ENCODE assay signal across 8 cellular contexts in genomic region chr1:233904979-233905415, GRCh38. TPM values are rescaled to one million over a fixed set of nuclear protein-coding genes. Genes with fewer than 3 reads are reported as not detected.
DNase-seq lines count a peak whose midpoint lies in the region; ATAC-seq, FAIRE-seq and TF ChIP-seq lines count a peak whose summit lies in the region.

No MANE protein-coding gene starts in this region.

- no peak for FAIRE-seq in D721Med (lab: Jason Lieb, UNC)

- no peak overlapping the region for H3K27ac Mint-ChIP-seq in nephron

- TF ChIP-seq CTCF in D721Med (IDR thresholded peaks at IDR 0.05; ENCODE audit: insufficient read depth, missing control alignments) (no peak), nephron (IDR thresholded peaks at IDR 0.05; ENCODE audit: unreplicated experiment in 3 of 3) (no peak)

- DNase-seq in D721Med (ENCODE audit: insufficient read length, low spot score) (peak; percentile 29), NCI-H524 treated with DMSO at 0.1 percent for 48 hours (lab: John Stamatoyannopoulos, UW) (peak; percentile 1), superior temporal gyrus (ENCODE audit: extremely low spot score) (no peak)

- H3K4me3 Mint-ChIP-seq in nephron: peak overlapping the region; percentile 70 to 77 (median 74)

- no peaks in the 10 kb centered on the region for H3K36me3 Mint-ChIP-seq in nephron (ENCODE audit: low read depth)

- ATAC-seq in esophagus mucosa: peak; percentile 25
- ATAC-seq in activated CD4-positive, CD25-positive, alpha-beta regulatory T cell treated with anti-CD3 and anti-CD28 coated beads, Interleukin-2, amount 50 U/mL, for 24 hours: no peak
- ATAC-seq in HG02885 (IDR thresholded peaks at IDR 0.05; ENCODE audit: poor library complexity, unreplicated experiment): no peak
- ATAC-seq in HG03159 (IDR thresholded peaks at IDR 0.05; ENCODE audit: unreplicated experiment): no peak

- H3K4me1 Mint-ChIP-seq in nephron: peaks cover 10% of the 10 kb centered on the region

- H3K27me3 Mint-ChIP-seq in nephron (ENCODE audit: low read depth): peaks cover 90% of the 10 kb centered on the region

- H3K9me3 Mint-ChIP-seq in nephron: peaks cover 3% of the 10 kb centered on the region

RNA-seq across cellular contexts. Expression of gene SLC35F3, which starts 0.5 kb away (rescaled TPM):
- 0.68 TPM for total RNA-seq in esophagus mucosa
